ENCODE assay signal across 10 cellular contexts in the genomic region with DNA sequence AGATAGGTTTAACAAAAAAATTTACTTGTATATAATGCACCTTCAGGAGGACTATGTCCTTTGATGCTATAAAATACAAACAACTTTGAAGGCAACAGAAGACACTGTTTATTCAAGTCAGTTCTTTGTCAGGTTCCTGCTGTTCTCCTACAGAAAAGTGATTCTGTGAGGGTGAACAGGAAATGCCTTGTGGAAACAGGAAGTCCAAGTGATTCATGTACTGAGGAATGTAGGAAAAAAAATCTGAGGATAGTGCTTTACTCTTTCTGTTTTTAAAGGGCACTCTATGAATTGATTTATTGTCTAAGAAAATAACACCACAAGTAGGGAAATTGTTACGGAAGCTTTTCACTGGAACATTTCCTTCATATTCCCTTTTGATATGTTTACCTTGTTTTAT.
DNase-seq lines count a peak whose midpoint lies in the region; ATAC-seq, FAIRE-seq and TF ChIP-seq lines count a peak whose summit lies in the region.
"Had no signal": no experiment of that assay in that cellular context is flagged by ENCODE, and none has a peak within 500 bp of the region (broad histone marks: within the 10 kb centered on the region; RNA-seq: fewer than 3 reads in every experiment).

No MANE protein-coding gene starts in this region.

- POLR2A ChIA-PET in endothelial cell of umbilical vein (lab: Charles Lee) = no interaction called here

- peak; percentile 94 for FAIRE-seq in endothelial cell of umbilical vein (lab: Jason Lieb, UNC)

- H3K36me3 ChIP-seq in endothelial cell of umbilical vein (ENCODE audit: control insufficient read depth in 2 of 2, extremely low read depth in 1 of 2, insufficient read depth in 2 of 2, low read length in 2 of 2) (no peaks in the 10 kb centered on the region), mesodermal cell (ENCODE audit: control insufficient read depth, insufficient read depth, low read length) (no peaks in the 10 kb centered on the region), gastrocnemius medialis (no peaks in the 10 kb centered on the region)

- no peaks in the 10 kb centered on the region for H3K79me2 ChIP-seq in endothelial cell of umbilical vein (ENCODE audit: control insufficient read depth, insufficient read depth, low read length)

- no peak overlapping the region for H3K27ac ChIP-seq in endothelial cell of umbilical vein (ENCODE audit: insufficient read depth, low read depth, low read length)
- peak overlapping the region; percentile 71 for H3K27ac ChIP-seq in mesodermal cell (ENCODE audit: low read depth, low read length, severe bottlenecking)
- no peak overlapping the region for H3K27ac ChIP-seq in gastrocnemius medialis

- H3K9me3 ChIP-seq in endothelial cell of umbilical vein (replicated peaks; ENCODE audit: control insufficient read depth, insufficient read depth, low read length) (no peaks in the 10 kb centered on the region), mesodermal cell (ENCODE audit: control insufficient read depth, low read length) (no peaks in the 10 kb centered on the region), gastrocnemius medialis (no peaks in the 10 kb centered on the region)

- H3K4me3 ChIP-seq in endothelial cell of umbilical vein (replicated peaks in 1 of 3; ENCODE audit: insufficient read depth in 1 of 3, low read depth in 1 of 3, low read length in 3 of 3) (peak overlapping the region in 1 of 3 experiments; percentile 20), mesodermal cell (ENCODE audit: extremely low read depth, insufficient read depth, low read length, poor library complexity, severe bottlenecking) (no peak overlapping the region), gastrocnemius medialis (no peak overlapping the region)

- TF ChIP-seq POLR2A in endothelial cell of umbilical vein (IDR thresholded peaks at IDR 0.05; ENCODE audit: low read depth, low read length) = no peak
- TF ChIP-seq POLR2A in gastrocnemius medialis (IDR thresholded peaks at IDR 0.05) = no peak

- H3K9ac ChIP-seq in endothelial cell of umbilical vein (replicated peaks; ENCODE audit: extremely low read depth, insufficient read depth, low read length) = no peak overlapping the region

- peak overlapping the region; percentile 43 for H3K4me2 ChIP-seq in endothelial cell of umbilical vein (ENCODE audit: insufficient read depth, low read length)

- intact Hi-C loops in endothelial cell of umbilical vein (cut with micrococcal nuclease) (loop anchor here (2.0 to 5.0 kb wide), 6 partner anchors 55 to 450 kb away; a partner anchor contains a TSS), gastrocnemius medialis (cut with DNase I; ENCODE audit: low total_unique reads) (loop anchor here (2.0 kb wide), 1 partner anchor 77 kb away; no protein-coding TSS in a partner anchor)

- H4K20me1 ChIP-seq in endothelial cell of umbilical vein (replicated peaks; ENCODE audit: control insufficient read depth, extremely low read depth, insufficient read depth, low read length) = no peaks in the 10 kb centered on the region

- peaks cover 28% of the 10 kb centered on the region for H3K4me1 ChIP-seq in endothelial cell of umbilical vein (ENCODE audit: control insufficient read depth, extremely low read depth, insufficient read depth, low read length)
- peaks cover 8% of the 10 kb centered on the region for H3K4me1 ChIP-seq in mesodermal cell (ENCODE audit: control insufficient read depth, insufficient read depth, low read length, poor library complexity, severe bottlenecking)
- H3K4me1 ChIP-seq in gastrocnemius medialis = no peaks in the 10 kb centered on the region

- H3K27me3 ChIP-seq in endothelial cell of umbilical vein (ENCODE audit: control insufficient read depth in 2 of 2, insufficient read depth in 2 of 2, low read length in 2 of 2) (peaks cover 17 to 34% of the 10 kb centered on the region in 2 experiments), gastrocnemius medialis (no peaks in the 10 kb centered on the region)

- BruUV-seq in endothelial cell of umbilical vein (replicated peaks; lab: Mats Ljungman, UMichigan) = no TSS peak

- dilution Hi-C loops in endothelial cell of umbilical vein (cut with MboI; ENCODE audit: extremely low pct_ligation_motif_present, low sequenced_read_pairs) = no loop called here

- WGBS in mesodermal cell (ENCODE audit: insufficient coverage in 2 of 2), 2 experiments = no CpG with 5 or more reads among the region's 1 CpG

- H2AFZ ChIP-seq in endothelial cell of umbilical vein (ENCODE audit: low read depth, low read length) = no peak overlapping the region

- in situ Hi-C loops in gastrocnemius medialis (cut with MboI; ENCODE audit: low sequenced_read_pairs in 4 of 4) = loop anchor here in 1 of 4 donors (10.0 kb wide), 1 partner anchor 313 kb away; no protein-coding TSS in a partner anchor

- CTCF ChIA-PET in endothelial cell of umbilical vein (lab: Charles Lee) = interaction anchor here (0.7 to 1.8 kb wide), 3 partner anchors 17 to 315 kb away, joined by 3 to 5 read pairs (median 3); no protein-coding TSS in a partner anchor

- ATAC-seq in gastrocnemius medialis = no peak

- H3K9me1 ChIP-seq in endothelial cell of umbilical vein (replicated peaks; ENCODE audit: control insufficient read depth, extremely low read depth, insufficient read depth, low read length) = no peaks in the 10 kb centered on the region

- DNase-seq in DMS153 (lab: John Stamatoyannopoulos, UW) (peak; percentile 3), NCI-H226 (peak; percentile 89), endothelial cell of umbilical vein (ENCODE audit: low read depth, low spot score) (peak; percentile 85), gastrocnemius medialis (no peak), NCI-H524 (lab: John Stamatoyannopoulos, UW) (no peak), nucleus accumbens (lab: John Stamatoyannopoulos, UW) (no peak)
- DNase-seq in activated CD4-positive, alpha-beta T cell treated with anti-CD3 and anti-CD28 coated beads for 1 hour = no peak
- DNase-seq: DND-41, NCI-H446 treated with DMSO at 0.1 percent for 48 hours had no signal

- TF ChIP-seq CTCF in endothelial cell of umbilical vein (IDR thresholded peaks at IDR 0.05; ENCODE audit: extremely low read depth in 1 of 2, insufficient read depth in 1 of 2, low read depth in 1 of 2, low read length in 2 of 2) (no peak), gastrocnemius medialis (IDR thresholded peaks at IDR 0.05 in 4 of 5, conservative IDR thresholded peaks at IDR 0.05 in 1 of 5) (no peak)

TF ChIP-seq in endothelial cell of umbilical vein, 7 proteins besides CTCF, POLR2A, EP300 and RAD21:
- peak; percentile 98 for TF ChIP-seq JUN (IDR thresholded peaks at IDR 0.05; ENCODE audit: borderline replicate concordance, insufficient read depth, insufficient read length, low read depth)
- peak; percentile 86 for TF ChIP-seq FOS (IDR thresholded peaks at IDR 0.05; ENCODE audit: borderline replicate concordance, insufficient read depth, low read length)
- TF ChIP-seq POLR2AphosphoS5 (IDR thresholded peaks at IDR 0.05; ENCODE audit: insufficient read depth, low read depth, low read length) = peak; percentile 79
- no peak for TF ChIP-seq MYC (IDR thresholded peaks at IDR 0.05; ENCODE audit: low read depth, low read length)
- TF ChIP-seq, protein P1, sequence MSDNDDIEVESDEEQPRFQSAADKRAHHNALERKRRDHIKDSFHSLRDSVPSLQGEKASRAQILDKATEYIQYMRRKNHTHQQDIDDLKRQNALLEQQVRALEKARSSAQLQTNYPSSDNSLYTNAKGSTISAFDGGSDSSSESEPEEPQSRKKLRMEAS (IDR thresholded peaks at IDR 0.05; ENCODE audit: insufficient read depth, insufficient read length) = no peak
- TF ChIP-seq EZH2 (IDR thresholded peaks at IDR 0.05; ENCODE audit: borderline replicate concordance, low read depth, low read length, severe bottlenecking) = no peak
- TF ChIP-seq GATA2 (IDR thresholded peaks at IDR 0.05; ENCODE audit: insufficient read depth, insufficient read length, low read depth, low read length) = peak; percentile 11

Comparison
In these comparisons a context has a peak if more than half of its experiments do, and no peak if none do; other contexts are left out.
1. DNase-seq: peak in DMS153 (single experiment), NCI-H226 (single experiment) and endothelial cell of umbilical vein (single experiment); none in gastrocnemius medialis (0 of 2), activated CD4-positive, alpha-beta T cell treated with anti-CD3 and anti-CD28 coated beads for 1 hour (single experiment), NCI-H524 (0 of 2) and nucleus accumbens (0 of 56).